Comparison of ENCODE assay signal across 25 cellular contexts in the genomic region with DNA sequence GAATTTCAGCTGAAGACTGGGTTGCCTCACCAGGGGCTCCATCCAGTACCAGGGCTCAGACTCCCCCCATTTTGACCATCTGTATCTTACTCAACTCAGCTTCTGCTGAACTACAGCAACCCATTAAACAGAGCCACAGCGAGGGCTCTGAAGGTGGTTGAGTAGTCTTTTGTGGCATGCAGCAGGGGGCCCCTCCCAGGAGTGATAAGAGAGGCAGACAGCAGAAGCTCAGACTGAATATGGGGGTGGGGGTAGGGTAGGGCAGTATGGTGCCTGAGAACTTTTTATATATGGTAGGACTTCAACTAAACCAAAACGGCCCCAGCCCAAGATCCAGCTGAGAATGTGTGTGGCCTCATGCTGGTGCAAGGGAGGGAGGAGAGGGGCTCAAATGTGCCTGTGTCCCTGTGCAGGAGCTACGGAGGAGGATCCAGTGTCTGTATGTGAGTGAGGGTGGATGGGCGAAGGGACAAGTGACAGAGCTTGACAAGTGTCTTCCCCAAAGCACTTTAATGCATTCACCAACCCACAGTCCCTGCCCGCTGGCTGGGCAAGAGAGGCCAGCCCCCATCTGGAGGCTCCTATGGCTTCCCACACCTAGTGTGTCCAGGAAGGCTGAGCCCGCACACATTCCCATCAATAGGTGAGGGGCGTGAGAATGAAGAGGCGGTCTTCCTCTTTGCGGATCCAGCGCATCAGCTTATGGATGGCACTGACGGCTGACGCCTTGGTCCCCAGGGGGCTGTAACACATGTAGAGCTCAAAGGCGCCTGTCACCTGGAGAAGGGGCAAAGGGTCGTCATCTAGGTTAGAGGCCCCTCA. TPM values are rescaled to one million over a fixed set of nuclear protein-coding genes. Genes with fewer than 3 reads are reported as not detected.
"Had no signal": no experiment of that assay in that cellular context is flagged by ENCODE, and none has a peak within 500 bp of the region (broad histone marks: within the 10 kb centered on the region; RNA-seq: fewer than 3 reads in every experiment).

No MANE protein-coding gene starts in this region.

- ATAC-seq: activated T-cell treated with anti-CD3 and anti-CD28 coated beads, Interleukin-2, amount 50 U/mL, for 72 hours; gastrocnemius medialis; natural killer cell treated with Interleukin-12 subunit alpha and Interleukin-12 subunit beta and Interleukin-15 and Interleukin-18, amount 100 ng/mL, for 72 hours; stimulated activated naive CD8-positive, alpha-beta T cell treated with anti-CD3 and anti-CD28 coated beads, Interleukin-15, Interleukin-2, amounts not matched to agents 100 U/mL and 50 U/mL, for 24 hours had no signal

- H3K9me3 ChIP-seq: esophagus muscularis mucosa, gastrocnemius medialis, left ventricle myocardium inferior, ovary, prostate gland, right atrium auricular region, upper lobe of left lung had no signal

- DNase-seq: activated CD4-positive, alpha-beta memory T cell treated with anti-CD3 and anti-CD28 coated beads, Interleukin-2, amount 10 ng/mL, durations not matched to agents 7 days and 5 days; activated CD4-positive, alpha-beta T cell treated with anti-CD3 and anti-CD28 coated beads for 48 hours; activated effector memory CD4-positive, alpha-beta T cell treated with Interleukin-2 at 50 U/mL for 16 hours; activated naive CD4-positive, alpha-beta T cell treated with anti-CD3 and anti-CD28 coated beads, Interleukin-2, amount 10 ng/mL, durations not matched to agents 7 days and 5 days; activated T-cell treated with anti-CD3 and anti-CD28 coated beads, Interleukin-2, amount 50 U/mL, for 72 hours; caudate nucleus; dermis blood vessel endothelial cell; effector memory CD4-positive, alpha-beta T cell; gastrocnemius medialis; hypothalamus; left ventricle myocardium inferior; ovary; stimulated activated CD4-positive, alpha-beta T cell treated with anti-CD3 and anti-CD28 coated beads, Interleukin-12 subunit alpha, Interleukin-12 subunit beta, amount 100 ng/mL, for 4 hours; stimulated activated CD4-positive, alpha-beta T cell treated with anti-CD3 and anti-CD28 coated beads, Interleukin-4, amount 100 ng/mL, for 4 hours; stimulated activated naive CD8-positive, alpha-beta T cell treated with anti-CD3 and anti-CD28 coated beads, Interleukin-15, Interleukin-2, amounts not matched to agents 100 U/mL and 50 U/mL, for 24 hours; T-helper 1 cell; upper lobe of left lung had no signal

- H3K27me3 ChIP-seq: esophagus muscularis mucosa, gastrocnemius medialis, ovary, right atrium auricular region, upper lobe of left lung had no signal

- H3K36me3 Mint-ChIP-seq: natural killer cell treated with Interleukin-12 subunit alpha and Interleukin-12 subunit beta and Interleukin-15 and Interleukin-18, amount 100 ng/mL, for 72 hours had no signal

- H3K9me3 Mint-ChIP-seq: activated CD4-positive, alpha-beta memory T cell treated with anti-CD3 and anti-CD28 coated beads, Interleukin-2, amount 10 ng/mL, durations not matched to agents 7 days and 5 days; activated naive CD4-positive, alpha-beta T cell treated with anti-CD3 and anti-CD28 coated beads, Interleukin-2, amount 10 ng/mL, durations not matched to agents 7 days and 5 days; activated T-cell treated with anti-CD3 and anti-CD28 coated beads, Interleukin-2, amount 50 U/mL, for 72 hours; brain; natural killer cell treated with Interleukin-12 subunit alpha and Interleukin-12 subunit beta and Interleukin-15 and Interleukin-18, amount 100 ng/mL, for 72 hours had no signal

- H3K27ac Mint-ChIP-seq: activated CD4-positive, alpha-beta memory T cell treated with anti-CD3 and anti-CD28 coated beads, Interleukin-2, amount 10 ng/mL, durations not matched to agents 7 days and 5 days; activated naive CD4-positive, alpha-beta T cell treated with anti-CD3 and anti-CD28 coated beads, Interleukin-2, amount 10 ng/mL, durations not matched to agents 7 days and 5 days; activated T-cell treated with anti-CD3 and anti-CD28 coated beads, Interleukin-2, amount 50 U/mL, for 72 hours; brain had no signal

- H3K36me3 ChIP-seq: ovary had no signal

- FAIRE-seq: endothelial cell of umbilical vein had no signal

- H3K4me3 Mint-ChIP-seq: activated CD4-positive, alpha-beta memory T cell treated with anti-CD3 and anti-CD28 coated beads, Interleukin-2, amount 10 ng/mL, durations not matched to agents 7 days and 5 days; activated naive CD4-positive, alpha-beta T cell treated with anti-CD3 and anti-CD28 coated beads, Interleukin-2, amount 10 ng/mL, durations not matched to agents 7 days and 5 days; activated T-cell treated with anti-CD3 and anti-CD28 coated beads, Interleukin-2, amount 50 U/mL, for 72 hours; brain; natural killer cell treated with Interleukin-12 subunit alpha and Interleukin-12 subunit beta and Interleukin-15 and Interleukin-18, amount 100 ng/mL, for 72 hours had no signal

- H3K27me3 Mint-ChIP-seq: activated CD4-positive, alpha-beta memory T cell treated with anti-CD3 and anti-CD28 coated beads, Interleukin-2, amount 10 ng/mL, durations not matched to agents 7 days and 5 days; activated naive CD4-positive, alpha-beta T cell treated with anti-CD3 and anti-CD28 coated beads, Interleukin-2, amount 10 ng/mL, durations not matched to agents 7 days and 5 days; brain; natural killer cell treated with Interleukin-12 subunit alpha and Interleukin-12 subunit beta and Interleukin-15 and Interleukin-18, amount 100 ng/mL, for 72 hours had no signal

- H3K27ac ChIP-seq: esophagus muscularis mucosa, gastrocnemius medialis, left ventricle myocardium inferior, ovary, prostate gland, right atrium auricular region, upper lobe of left lung had no signal

- H3K4me3 ChIP-seq: esophagus muscularis mucosa, gastrocnemius medialis, left ventricle myocardium inferior, ovary, prostate gland, right atrium auricular region, upper lobe of left lung had no signal

RNA-seq across cellular contexts. Expression of a gene that starts 38.9 kb away (rescaled TPM):
- total RNA-seq: activated CD4-positive, alpha-beta memory T cell treated with anti-CD3 and anti-CD28 coated beads, Interleukin-2, amount 10 ng/mL, durations not matched to agents 7 days and 5 days; dermis blood vessel endothelial cell; endothelial cell of umbilical vein; gastrocnemius medialis; left ventricle myocardium inferior; natural killer cell treated with Interleukin-12 subunit alpha and Interleukin-12 subunit beta and Interleukin-15 and Interleukin-18, amount 100 ng/mL, for 72 hours; right atrium auricular region; skeletal muscle tissue; subcutaneous adipose tissue had no signal
- polyA plus RNA-seq: endothelial cell of umbilical vein, ovary had no signal
